Comparison of ENCODE assay signal across 6 cellular contexts in the genomic region with DNA sequence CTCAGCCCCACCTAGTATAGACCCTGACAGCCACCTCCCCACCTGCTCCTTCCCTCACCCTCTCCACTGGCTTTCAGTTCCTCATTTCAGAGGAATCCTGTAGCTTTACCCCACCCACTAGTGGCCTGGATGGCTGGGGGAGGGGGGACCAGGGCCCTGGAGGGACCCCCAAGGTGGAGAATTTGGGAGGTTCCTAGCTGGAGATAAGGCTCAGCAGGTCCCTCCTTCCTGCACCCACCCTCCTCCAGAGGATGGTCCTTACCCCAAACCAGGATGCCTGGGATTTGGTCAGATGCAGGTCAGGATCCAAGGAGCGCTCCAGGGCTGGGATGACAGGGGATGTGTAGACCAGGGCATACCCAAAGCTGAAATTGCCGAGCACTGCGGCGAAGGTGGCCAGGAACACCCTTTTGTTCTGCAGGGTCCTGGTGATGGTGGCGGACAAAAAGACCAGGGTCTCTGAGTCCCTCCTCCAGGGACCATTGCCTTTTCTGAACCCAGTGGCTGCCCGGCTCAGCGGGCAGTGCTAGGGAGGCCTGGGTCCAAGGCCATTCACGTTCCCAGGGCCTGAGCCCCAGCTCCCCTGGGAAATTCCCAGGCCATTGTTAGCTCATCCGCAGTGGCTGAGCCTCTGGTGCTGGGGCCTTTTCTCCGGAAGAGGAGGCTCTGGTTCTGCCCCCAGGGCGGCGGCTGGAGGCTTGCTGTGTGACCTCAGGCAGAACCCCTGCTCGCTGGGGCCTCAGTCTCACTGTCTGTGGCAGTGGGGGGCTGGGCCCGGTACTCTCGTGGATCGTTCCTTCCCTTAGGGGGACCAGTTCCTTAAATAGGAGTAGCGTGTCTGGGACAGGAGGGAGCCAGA. TPM values are rescaled to one million over a fixed set of nuclear protein-coding genes. Genes with fewer than 3 reads are reported as not detected.
A peak's percentile ranks its signal among the peaks of the same experiment; 100 is the strongest.
DNase-seq lines count a peak whose midpoint lies in the region; ATAC-seq and TF ChIP-seq lines count a peak whose summit lies in the region.

No MANE protein-coding gene starts in this region.

- no peak for TF ChIP-seq EP300 in neural cell (conservative IDR thresholded peaks at IDR 0.05; ENCODE audit: poor library complexity, severe bottlenecking)

- H3K27ac Mint-ChIP-seq in activated T-cell treated with anti-CD3 and anti-CD28 coated beads, Interleukin-2, amount 50 U/mL, for 24 hours = peak overlapping the region; percentile 50
- no peak overlapping the region for H3K27ac Mint-ChIP-seq in central memory CD8-positive, alpha-beta T cell (ENCODE audit: low read depth)

- peaks cover 9% of the 10 kb centered on the region for H3K4me1 Mint-ChIP-seq in activated T-cell treated with anti-CD3 and anti-CD28 coated beads, Interleukin-2, amount 50 U/mL, for 24 hours (ENCODE audit: low read depth)
- peaks cover 11% of the 10 kb centered on the region for H3K4me1 Mint-ChIP-seq in central memory CD8-positive, alpha-beta T cell

- H3K36me3 Mint-ChIP-seq in activated T-cell treated with anti-CD3 and anti-CD28 coated beads, Interleukin-2, amount 50 U/mL, for 24 hours (ENCODE audit: low read depth) = peaks cover 8% of the 10 kb centered on the region
- peaks cover 2% of the 10 kb centered on the region for H3K36me3 Mint-ChIP-seq in central memory CD8-positive, alpha-beta T cell (ENCODE audit: insufficient read depth)

- peaks cover 38% of the 10 kb centered on the region for H3K36me3 ChIP-seq in HUES48 (ENCODE audit: control insufficient read depth, insufficient read depth, low read length)
- no peaks in the 10 kb centered on the region for H3K36me3 ChIP-seq in neural cell (ENCODE audit: insufficient read depth, low read length)

- H3K9me2 ChIP-seq in neural cell (ENCODE audit: insufficient read depth, low read length) = no peaks in the 10 kb centered on the region

- no peaks in the 10 kb centered on the region for H3K27me3 Mint-ChIP-seq in activated T-cell treated with anti-CD3 and anti-CD28 coated beads, Interleukin-2, amount 50 U/mL, for 24 hours
- no peaks in the 10 kb centered on the region for H3K27me3 Mint-ChIP-seq in central memory CD8-positive, alpha-beta T cell

- H3K27me3 ChIP-seq in HUES48 (ENCODE audit: control insufficient read depth, insufficient read depth, low read length) (peaks cover 7% of the 10 kb centered on the region), neural cell (ENCODE audit: insufficient read depth, low read depth, low read length) (no peaks in the 10 kb centered on the region)

- no peak for TF ChIP-seq CTCF in neural cell (IDR thresholded peaks at IDR 0.05; ENCODE audit: poor library complexity, severe bottlenecking)

- H3K9me3 Mint-ChIP-seq in activated T-cell treated with anti-CD3 and anti-CD28 coated beads, Interleukin-2, amount 50 U/mL, for 24 hours = no peaks in the 10 kb centered on the region
- H3K9me3 Mint-ChIP-seq in central memory CD8-positive, alpha-beta T cell = no peaks in the 10 kb centered on the region

- peak overlapping the region; percentile 95 for H2AFZ ChIP-seq in neural cell (ENCODE audit: low read depth, low read length)

- H3K9ac ChIP-seq in HUES48 (ENCODE audit: low read depth, low read length) (peak overlapping the region; percentile 4; the same call in 1 of the 2 replicates), neural cell (ENCODE audit: low read length) (peak overlapping the region; percentile 72)

- H3K4me3 ChIP-seq in HUES48 (ENCODE audit: low read depth, low read length) (peak overlapping the region; percentile 77), neural cell (ENCODE audit: low read length) (peak overlapping the region; percentile 87)

- TF ChIP-seq RAD21 in neural cell (conservative IDR thresholded peaks at IDR 0.05) = no peak

- peak overlapping the region; percentile 77 for H3K4me3 Mint-ChIP-seq in activated T-cell treated with anti-CD3 and anti-CD28 coated beads, Interleukin-2, amount 50 U/mL, for 24 hours
- peak overlapping the region; percentile 66 for H3K4me3 Mint-ChIP-seq in central memory CD8-positive, alpha-beta T cell

- no peaks in the 10 kb centered on the region for H4K20me1 ChIP-seq in neural cell (ENCODE audit: insufficient read depth)

- ATAC-seq in central memory CD8-positive, alpha-beta T cell (replicated peaks; ENCODE audit: extremely low read depth, poor library complexity, severe bottlenecking) = peak; percentile 30

- H3K9me3 ChIP-seq in HUES48 (ENCODE audit: control insufficient read depth, insufficient read depth, low read length) (no peaks in the 10 kb centered on the region), neural cell (ENCODE audit: low read length) (no peaks in the 10 kb centered on the region)

- H3K4me2 ChIP-seq in neural cell (ENCODE audit: low read length) = peak overlapping the region; percentile 82

- H3K27ac ChIP-seq in HUES48 (ENCODE audit: low read depth, low read length) (peak overlapping the region; percentile 39), neural cell (ENCODE audit: low read length) (peak overlapping the region; percentile 34)

- H3F3A ChIP-seq in neural cell (ENCODE audit: insufficient read depth, low read length, poor library complexity, severe bottlenecking) = no peaks in the 10 kb centered on the region

- H3K4me1 ChIP-seq in HUES48 (ENCODE audit: control insufficient read depth, insufficient read depth, low read length) = peaks cover 11% of the 10 kb centered on the region

- DNase-seq in activated T-cell treated with anti-CD3 and anti-CD28 coated beads, Interleukin-2, amount 50 U/mL, for 24 hours = no peak
- DNase-seq in activated T-cell treated with anti-CD3 and anti-CD28 coated beads, Interleukin-2, amount 50 U/mL, for 1 hour = no peak
- DNase-seq in central memory CD8-positive, alpha-beta T cell (ENCODE audit: low spot score in 2 of 2) = no peak
- no peak for DNase-seq in SW 1271 (lab: John Stamatoyannopoulos, UW)

- no peaks in the 10 kb centered on the region for H3K79me2 ChIP-seq in neural cell (replicated peaks; ENCODE audit: insufficient read depth, low read length)

TF ChIP-seq in neural cell, 6 proteins besides CTCF, POLR2A, EP300 and RAD21:
- TF ChIP-seq MXI1 (conservative IDR thresholded peaks at IDR 0.05; ENCODE audit: poor library complexity, severe bottlenecking) (no peak), EZH2 (IDR thresholded peaks at IDR 0.05; ENCODE audit: borderline replicate concordance, insufficient read depth, low read length, poor library complexity, severe bottlenecking) (no peak), SMC3 (conservative IDR thresholded peaks at IDR 0.05; ENCODE audit: poor library complexity) (no peak), POLR2AphosphoS5 (IDR thresholded peaks at IDR 0.05) (no peak), TAF1 (IDR thresholded peaks at IDR 0.05; ENCODE audit: low read depth) (no peak)
- TF ChIP-seq, protein P1, sequence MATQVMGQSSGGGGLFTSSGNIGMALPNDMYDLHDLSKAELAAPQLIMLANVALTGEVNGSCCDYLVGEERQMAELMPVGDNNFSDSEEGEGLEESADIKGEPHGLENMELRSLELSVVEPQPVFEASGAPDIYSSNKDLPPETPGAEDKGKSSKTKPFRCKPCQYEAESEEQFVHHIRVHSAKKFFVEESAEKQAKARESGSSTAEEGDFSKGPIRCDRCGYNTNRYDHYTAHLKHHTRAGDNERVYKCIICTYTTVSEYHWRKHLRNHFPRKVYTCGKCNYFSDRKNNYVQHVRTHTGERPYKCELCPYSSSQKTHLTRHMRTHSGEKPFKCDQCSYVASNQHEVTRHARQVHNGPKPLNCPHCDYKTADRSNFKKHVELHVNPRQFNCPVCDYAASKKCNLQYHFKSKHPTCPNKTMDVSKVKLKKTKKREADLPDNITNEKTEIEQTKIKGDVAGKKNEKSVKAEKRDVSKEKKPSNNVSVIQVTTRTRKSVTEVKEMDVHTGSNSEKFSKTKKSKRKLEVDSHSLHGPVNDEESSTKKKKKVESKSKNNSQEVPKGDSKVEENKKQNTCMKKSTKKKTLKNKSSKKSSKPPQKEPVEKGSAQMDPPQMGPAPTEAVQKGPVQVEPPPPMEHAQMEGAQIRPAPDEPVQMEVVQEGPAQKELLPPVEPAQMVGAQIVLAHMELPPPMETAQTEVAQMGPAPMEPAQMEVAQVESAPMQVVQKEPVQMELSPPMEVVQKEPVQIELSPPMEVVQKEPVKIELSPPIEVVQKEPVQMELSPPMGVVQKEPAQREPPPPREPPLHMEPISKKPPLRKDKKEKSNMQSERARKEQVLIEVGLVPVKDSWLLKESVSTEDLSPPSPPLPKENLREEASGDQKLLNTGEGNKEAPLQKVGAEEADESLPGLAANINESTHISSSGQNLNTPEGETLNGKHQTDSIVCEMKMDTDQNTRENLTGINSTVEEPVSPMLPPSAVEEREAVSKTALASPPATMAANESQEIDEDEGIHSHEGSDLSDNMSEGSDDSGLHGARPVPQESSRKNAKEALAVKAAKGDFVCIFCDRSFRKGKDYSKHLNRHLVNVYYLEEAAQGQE (IDR thresholded peaks at IDR 0.05; ENCODE audit: borderline replicate concordance) = no peak
TF ChIP-seq in neural cell: peak in this region for 0.

RNA-seq across cellular contexts. Expression of a gene that starts 0.7 kb away (rescaled TPM):
- polyA plus RNA-seq in neural cell = 11.5 and 17.9 TPM in 2 replicates
- 18.5 and 23.9 TPM in 2 replicates for polyA minus RNA-seq in neural cell

RNA-seq across cellular contexts. Expression of a gene that starts 18.4 kb away (rescaled TPM):
- polyA plus RNA-seq in neural cell = 75.4 and 78.0 TPM in 2 replicates
- polyA minus RNA-seq in neural cell = 62.9 and 81.1 TPM in 2 replicates

RNA-seq across cellular contexts. Expression of a gene that starts 46.5 kb away (rescaled TPM):
- not detected in 2 replicates for polyA plus RNA-seq in neural cell
- polyA minus RNA-seq in neural cell = not detected in 2 replicates

RNA-seq across cellular contexts. Expression of a gene that starts 56.1 kb away (rescaled TPM):
- polyA plus RNA-seq in neural cell = 13.5 and 24.8 TPM in 2 replicates
- polyA minus RNA-seq in neural cell = 4.4 and 6.6 TPM in 2 replicates

RNA-seq across cellular contexts. Expression of a gene that starts 56.3 kb away (rescaled TPM):
- 0.30 and 0.85 TPM in 2 replicates for polyA plus RNA-seq in neural cell
- 0.73 and 0.81 TPM in 2 replicates for polyA minus RNA-seq in neural cell
